ENCODE assay signal across 12 cellular contexts in the genomic region with DNA sequence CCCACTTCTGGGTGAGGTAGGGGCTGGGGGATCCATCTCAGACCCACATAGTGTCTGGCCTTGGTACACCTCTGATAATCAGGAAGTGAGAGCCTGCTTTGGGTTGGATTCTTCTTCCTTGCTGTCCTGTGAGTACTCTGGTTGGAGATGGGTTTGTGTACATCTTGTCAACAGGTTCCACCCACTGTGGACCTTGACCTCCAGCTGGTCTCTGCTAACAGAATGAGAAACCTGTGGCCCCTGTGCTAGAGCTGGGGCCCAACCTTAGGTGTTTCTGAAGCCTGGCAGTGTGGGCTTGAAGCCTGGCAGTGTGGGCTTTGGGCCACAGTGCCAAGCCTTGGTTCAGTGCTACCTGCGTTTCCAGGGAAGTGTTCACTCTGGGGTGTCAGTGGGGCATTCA. TPM values are rescaled to one million over a fixed set of nuclear protein-coding genes. Genes with fewer than 3 reads are reported as not detected.
A peak's percentile ranks its signal among the peaks of the same experiment; 100 is the strongest.
DNase-seq lines count a peak whose midpoint lies in the region; ATAC-seq and TF ChIP-seq lines count a peak whose summit lies in the region.
"Had no signal": no experiment of that assay in that cellular context is flagged by ENCODE, and none has a peak within 500 bp of the region (broad histone marks: within the 10 kb centered on the region; RNA-seq: fewer than 3 reads in every experiment).

No MANE protein-coding gene starts in this region.

- no peaks in the 10 kb centered on the region for H3K9me3 ChIP-seq in CD8-positive, alpha-beta T cell (ENCODE audit: low read length)
- H3K9me3 ChIP-seq: vagina had no signal

- H3K27me3 ChIP-seq in CD8-positive, alpha-beta T cell (ENCODE audit: insufficient read depth, low read length) = no peaks in the 10 kb centered on the region
- no peaks in the 10 kb centered on the region for H3K27me3 ChIP-seq in KMS-11 (ENCODE audit: insufficient read depth, low read depth)
- H3K27me3 ChIP-seq: vagina had no signal

- BruUV-seq in MCF 10A (replicated peaks; lab: Mats Ljungman, UMichigan) = no TSS peak

- H3K36me3 Mint-ChIP-seq in CD8-positive, alpha-beta T cell = peaks cover 5% of the 10 kb centered on the region
- peaks cover 8% of the 10 kb centered on the region for H3K36me3 Mint-ChIP-seq in MCF 10A (ENCODE audit: insufficient read depth, unreplicated experiment)
- peaks cover 4% of the 10 kb centered on the region for H3K36me3 Mint-ChIP-seq in nephron (ENCODE audit: low read depth)

- no peak for ATAC-seq in CD8-positive, alpha-beta T cell
- ATAC-seq in GM21786 (IDR thresholded peaks at IDR 0.05; ENCODE audit: unreplicated experiment) (no peak), GM19452 (IDR thresholded peaks at IDR 0.05; ENCODE audit: unreplicated experiment) (no peak)

- H3K4me3 Mint-ChIP-seq in CD8-positive, alpha-beta T cell = no peak overlapping the region
- H3K4me3 Mint-ChIP-seq in MCF 10A (ENCODE audit: unreplicated experiment) = peak overlapping the region; percentile 94
- peak overlapping the region; percentile 73 to 94 (median 81) for H3K4me3 Mint-ChIP-seq in nephron

- no peak for TF ChIP-seq CTCF in CD8-positive, alpha-beta T cell (IDR thresholded peaks at IDR 0.05)
- TF ChIP-seq CTCF in KMS-11 (conservative IDR thresholded peaks at IDR 0.05; ENCODE audit: low read depth, low read length) (no peak), MCF 10A (IDR thresholded peaks at IDR 0.05; ENCODE audit: unreplicated experiment) (no peak), nephron (IDR thresholded peaks at IDR 0.05; ENCODE audit: unreplicated experiment in 3 of 3) (no peak)

- H3K4me1 Mint-ChIP-seq in CD8-positive, alpha-beta T cell (ENCODE audit: low read depth) = peaks cover 46% of the 10 kb centered on the region
- H3K4me1 Mint-ChIP-seq in MCF 10A (ENCODE audit: insufficient read depth, unreplicated experiment) = peaks cover 33% of the 10 kb centered on the region
- H3K4me1 Mint-ChIP-seq in nephron = peaks cover 27% of the 10 kb centered on the region

- H3K9me3 Mint-ChIP-seq in CD8-positive, alpha-beta T cell = no peaks in the 10 kb centered on the region
- H3K9me3 Mint-ChIP-seq in MCF 10A (ENCODE audit: unreplicated experiment) = no peaks in the 10 kb centered on the region
- no peaks in the 10 kb centered on the region for H3K9me3 Mint-ChIP-seq in nephron

- intact Hi-C loops in CD8-positive, alpha-beta T cell (cut with DNase I, micrococcal nuclease) = no loop called here
- intact Hi-C loops in MCF 10A (cut with micrococcal nuclease) = no loop called here

- no peak overlapping the region for H3K4me3 ChIP-seq in CD8-positive, alpha-beta T cell (ENCODE audit: low read depth, low read length)
- no peak overlapping the region for H3K4me3 ChIP-seq in KMS-11 (IDR thresholded peaks at IDR 0.05; ENCODE audit: insufficient read depth, low read depth, low read length)
- H3K4me3 ChIP-seq: vagina had no signal

- H2AFZ ChIP-seq in KMS-11 (ENCODE audit: low read depth) = no peak overlapping the region

- no peaks in the 10 kb centered on the region for H4K20me1 ChIP-seq in KMS-11 (ENCODE audit: insufficient read depth)

- no peaks in the 10 kb centered on the region for H3K36me3 ChIP-seq in CD8-positive, alpha-beta T cell (ENCODE audit: insufficient read depth, low read length)
- no peaks in the 10 kb centered on the region for H3K36me3 ChIP-seq in KMS-11 (ENCODE audit: insufficient read depth)
- H3K36me3 ChIP-seq: vagina had no signal

- CTCF ChIA-PET in CD8-positive, alpha-beta T cell (lab: Charles Lee) = interaction anchor here (1.0 kb wide), 1 partner anchor 28 kb away, joined by 4 read pairs; the partner anchor contains the start of genes NOL9 and TAS1R1
- CTCF ChIA-PET in MCF 10A (lab: Yijun Ruan, JAX) = interaction anchor here (0.6 kb wide), 1 partner anchor 144 kb away, joined by 3 read pairs; no protein-coding TSS in a partner anchor

- H3K9ac ChIP-seq in KMS-11 = no peak overlapping the region

- peak overlapping the region; percentile 87; the same call in 1 of the 2 replicates for H3K4me2 ChIP-seq in KMS-11

- peak overlapping the region; percentile 80 for H3K27ac Mint-ChIP-seq in CD8-positive, alpha-beta T cell
- peak overlapping the region; percentile 100 for H3K27ac Mint-ChIP-seq in MCF 10A (ENCODE audit: low read depth, unreplicated experiment)
- H3K27ac Mint-ChIP-seq in nephron = peak overlapping the region in 2 of 3 experiments; percentile 52 to 59

- H3K27me3 Mint-ChIP-seq in CD8-positive, alpha-beta T cell (ENCODE audit: low read depth) = no peaks in the 10 kb centered on the region
- H3K27me3 Mint-ChIP-seq in MCF 10A (ENCODE audit: insufficient read depth, unreplicated experiment) (no peaks in the 10 kb centered on the region), nephron (ENCODE audit: low read depth) (no peaks in the 10 kb centered on the region)

- H3K79me2 ChIP-seq in KMS-11 (ENCODE audit: insufficient read depth, low read depth) = peaks cover 11% of the 10 kb centered on the region

- POLR2A ChIA-PET in CD8-positive, alpha-beta T cell (lab: Charles Lee) = interaction anchor here (0.6 to 6.9 kb wide), 3 partner anchors 19 to 156 kb away, joined by 3 to 83 read pairs (median 5); partner anchors contain the start of gene KLHL21
- POLR2A ChIA-PET in MCF 10A (lab: Yijun Ruan, JAX) = interaction anchor here (3.4 to 5.0 kb wide), 2 partner anchors 18 to 28 kb away, joined by 33 to 103 read pairs; partner anchors contain the start of genes KLHL21, NOL9 and TAS1R1

- peaks cover 36% of the 10 kb centered on the region for H3K4me1 ChIP-seq in CD8-positive, alpha-beta T cell (ENCODE audit: insufficient read depth, low read length)
- peaks cover 39% of the 10 kb centered on the region for H3K4me1 ChIP-seq in KMS-11 (ENCODE audit: low read depth, poor library complexity, severe bottlenecking)

- H3K27ac ChIP-seq in CD8-positive, alpha-beta T cell (ENCODE audit: low read depth, low read length) = no peak overlapping the region
- H3K27ac ChIP-seq in KMS-11 = no peak overlapping the region; the same call in 1 of the 2 replicates
- H3K27ac ChIP-seq: vagina had no signal

- DNase-seq in CD8-positive, alpha-beta T cell = no peak
- no peak for DNase-seq in MCF 10A (ENCODE audit: unreplicated experiment)
- no peak for DNase-seq in stimulated activated naive CD4-positive, alpha-beta T cell treated with Interleukin-2 at 50 U/mL for 16 hours (lab: John Stamatoyannopoulos, UW)
- DNase-seq in middle frontal gyrus (ENCODE audit: extremely low spot score, low spot score) = no peak
- DNase-seq: NK-92 treated with Interleukin-12 subunit alpha and Interleukin-12 subunit beta, amount 100 ng/mL, for 24 hours; stimulated activated CD4-positive, alpha-beta T cell treated with anti-CD3 and anti-CD28 coated beads, Interleukin-4, amount 100 ng/mL, for 4 hours had no signal

RNA-seq across cellular contexts. Expression of gene ZBTB48, which starts 2.6 kb away (rescaled TPM):
- 10 to 100 TPM; 31.9 to 35.0 TPM for total RNA-seq in CD8-positive, alpha-beta T cell
- total RNA-seq in MCF 10A (2022) = 40.6 TPM in 2 replicates

RNA-seq across cellular contexts. Expression of gene KLHL21, which starts 20.3 kb away (rescaled TPM):
- total RNA-seq in CD8-positive, alpha-beta T cell = 10 to 100 TPM; 33.3 to 33.4 TPM
- 14.0 and 19.5 TPM in 2 replicates for total RNA-seq in MCF 10A (2022)

RNA-seq across cellular contexts. Expression of gene TAS1R1, which starts 27.3 kb away (rescaled TPM):
- not detected for total RNA-seq in CD8-positive, alpha-beta T cell
- not detected in 2 replicates for total RNA-seq in MCF 10A (2022)
- total RNA-seq: G401, vagina had no signal

RNA-seq across cellular contexts. Expression of gene NOL9, which starts 28.1 kb away (rescaled TPM):
- total RNA-seq in CD8-positive, alpha-beta T cell = 10 to 100 TPM; 67.9 to 71.8 TPM
- total RNA-seq in MCF 10A (2022) = 49.2 and 62.3 TPM in 2 replicates

RNA-seq across cellular contexts. Expression of gene PHF13, which starts 31.2 kb away (rescaled TPM):
- total RNA-seq in CD8-positive, alpha-beta T cell = 1 to 10 TPM; 3.3 to 3.5 TPM
- total RNA-seq in MCF 10A (2022) = 10.3 and 12.7 TPM in 2 replicates
